ENCODE assay signal across 1 cellular context in genomic region chr19:45069056-45069455, GRCh38.
TF ChIP-seq lines count a peak whose summit lies in the region.

No MANE protein-coding gene starts in this region.

TF ChIP-seq in HEK293, 187 proteins besides CTCF, POLR2A, EP300 and RAD21 (continued from another document):
- TF ChIP-seq ZNF76 (tag by site-specific recombination; IDR thresholded peaks at IDR 0.05; ENCODE audit: borderline replicate concordance, low read depth) = no peak
- peak; percentile 37 for TF ChIP-seq SP2 (tag by site-specific recombination; IDR thresholded peaks at IDR 0.05)
- TF ChIP-seq ZBTB17 (tag by site-specific recombination; IDR thresholded peaks at IDR 0.05) = peak; percentile 53
- TF ChIP-seq ZFHX2 (tag by site-specific recombination; conservative IDR thresholded peaks at IDR 0.05) = peak; percentile 62
- no peak for TF ChIP-seq ZNF146 (tag by site-specific recombination; IDR thresholded peaks at IDR 0.05)
- TF ChIP-seq MZF1 (tag by site-specific recombination; IDR thresholded peaks at IDR 0.05; ENCODE audit: borderline replicate concordance) = no peak
- TF ChIP-seq ZNF423 (tag by site-specific recombination; IDR thresholded peaks at IDR 0.05) = no peak
- no peak for TF ChIP-seq ZNF292 (tag by site-specific recombination; IDR thresholded peaks at IDR 0.05; ENCODE audit: borderline replicate concordance, low read depth)
- TF ChIP-seq ZNF626 (tag by site-specific recombination; IDR thresholded peaks at IDR 0.05) = no peak
- TF ChIP-seq ZNF433 (tag by site-specific recombination; IDR thresholded peaks at IDR 0.05; ENCODE audit: low read depth) = no peak
- TF ChIP-seq GLIS1 (tag by site-specific recombination; IDR thresholded peaks at IDR 0.05) = no peak
- TF ChIP-seq KLF1 (tag by site-specific recombination; IDR thresholded peaks at IDR 0.05) = peak; percentile 37; the same call in 1 of the 2 replicates
- no peak for TF ChIP-seq HOXD13 (CRISPR knock-in tag; IDR thresholded peaks at IDR 0.05; ENCODE audit: borderline replicate concordance)
- no peak for TF ChIP-seq ZNF24 (tag by site-specific recombination; IDR thresholded peaks at IDR 0.05)
- no peak for TF ChIP-seq ZNF157 (tag by site-specific recombination; IDR thresholded peaks at IDR 0.05)
- TF ChIP-seq ZNF175 (tag by site-specific recombination; IDR thresholded peaks at IDR 0.05) = no peak
- no peak for TF ChIP-seq ZNF549 (tag by site-specific recombination; IDR thresholded peaks at IDR 0.05)
